Comparison of ENCODE assay signal across 23 cellular contexts in genomic region chr4:19993222-19993621, GRCh38.
DNase-seq lines count a peak whose midpoint lies in the region; ATAC-seq and TF ChIP-seq lines count a peak whose summit lies in the region.
"Had no signal": no experiment of that assay in that cellular context is flagged by ENCODE, and none has a peak within 500 bp of the region (broad histone marks: within the 10 kb centered on the region; RNA-seq: fewer than 3 reads in every experiment).

No MANE protein-coding gene starts in this region.

- H3K27me3 Mint-ChIP-seq in chondrocyte (ENCODE audit: low read depth), result no peaks in the 10 kb centered on the region
- H3K27me3 Mint-ChIP-seq in osteocyte (ENCODE audit: unreplicated experiment), result no peaks in the 10 kb centered on the region
- H3K27me3 Mint-ChIP-seq: activated naive CD4-positive, alpha-beta T cell treated with anti-CD3 and anti-CD28 coated beads, Interleukin-2, amount 10 ng/mL, durations not matched to agents 7 days and 5 days; B cell; T-helper 17 cell had no signal

- TF ChIP-seq CTCF in NB4 (IDR thresholded peaks at IDR 0.05; ENCODE audit: low read depth, low read length) (no peak), chondrocyte (IDR thresholded peaks at IDR 0.05) (no peak), osteocyte (IDR thresholded peaks at IDR 0.05) (no peak)

- no peak overlapping the region for H3K4me3 ChIP-seq in NB4 (ENCODE audit: low read depth, low read length)
- H3K4me3 ChIP-seq: ascending aorta, ovary, tibial nerve had no signal

- H3K9me3 Mint-ChIP-seq in chondrocyte (ENCODE audit: low read depth), result no peaks in the 10 kb centered on the region
- H3K9me3 Mint-ChIP-seq in osteocyte (ENCODE audit: unreplicated experiment), result no peaks in the 10 kb centered on the region
- H3K9me3 Mint-ChIP-seq: activated naive CD4-positive, alpha-beta T cell treated with anti-CD3 and anti-CD28 coated beads, Interleukin-2, amount 10 ng/mL, durations not matched to agents 7 days and 5 days had no signal

- DNase-seq in EH (ENCODE audit: low read depth) (peak; percentile 44), NB4 (ENCODE audit: low read depth) (peak; percentile 86), chondrocyte (ENCODE audit: low spot score) (no peak), osteocyte (ENCODE audit: extremely low spot score, unreplicated experiment) (no peak), midbrain (lab: John Stamatoyannopoulos, UW) (no peak)
- DNase-seq in activated CD8-positive, alpha-beta memory T cell treated with anti-CD3 and anti-CD28 coated beads, Interleukin-2, amount 50 U/mL, for 48 hours, result no peak
- DNase-seq: activated CD4-positive, alpha-beta T cell treated with anti-CD3 and anti-CD28 coated beads, Interleukin-2, amount 50 U/mL, for 48 hours; activated naive CD4-positive, alpha-beta T cell treated with anti-CD3 and anti-CD28 coated beads, Interleukin-2, amount 10 ng/mL, durations not matched to agents 7 days and 5 days; activated T-cell treated with anti-CD3 and anti-CD28 coated beads, Interleukin-2, amount 50 U/mL, for 4 hours; cerebellar nuclear complex; foreskin melanocyte; NCI-H1092; NCI-H2029 treated with DMSO at 0.1 percent for 48 hours; ovary; stimulated activated naive CD4-positive, alpha-beta T cell; T-helper 17 cell; WERI-Rb-1 had no signal

- H3K4me3 Mint-ChIP-seq in chondrocyte (ENCODE audit: unreplicated experiment), result no peak overlapping the region
- H3K4me3 Mint-ChIP-seq in osteocyte (ENCODE audit: unreplicated experiment), result no peak overlapping the region
- H3K4me3 Mint-ChIP-seq: activated naive CD4-positive, alpha-beta T cell treated with anti-CD3 and anti-CD28 coated beads, Interleukin-2, amount 10 ng/mL, durations not matched to agents 7 days and 5 days; activated T-cell treated with anti-CD3 and anti-CD28 coated beads, Interleukin-2, amount 50 U/mL, for 4 hours; B cell; T-helper 17 cell had no signal

- H3K36me3 Mint-ChIP-seq in chondrocyte (ENCODE audit: low read depth), result no peaks in the 10 kb centered on the region
- H3K36me3 Mint-ChIP-seq in osteocyte (ENCODE audit: unreplicated experiment), result no peaks in the 10 kb centered on the region
- H3K36me3 Mint-ChIP-seq: activated naive CD4-positive, alpha-beta T cell treated with anti-CD3 and anti-CD28 coated beads, Interleukin-2, amount 10 ng/mL, durations not matched to agents 7 days and 5 days had no signal

- H3K27ac Mint-ChIP-seq in chondrocyte (ENCODE audit: unreplicated experiment), result peak overlapping the region; percentile 89
- peak overlapping the region; percentile 85 for H3K27ac Mint-ChIP-seq in osteocyte (ENCODE audit: unreplicated experiment)
- H3K27ac Mint-ChIP-seq: activated naive CD4-positive, alpha-beta T cell treated with anti-CD3 and anti-CD28 coated beads, Interleukin-2, amount 10 ng/mL, durations not matched to agents 7 days and 5 days; B cell; T-helper 17 cell had no signal

- H3K4me1 Mint-ChIP-seq in chondrocyte (ENCODE audit: low read depth) (peaks cover 30% of the 10 kb centered on the region), osteocyte (ENCODE audit: unreplicated experiment) (peaks cover 30% of the 10 kb centered on the region)
- H3K4me1 Mint-ChIP-seq: activated naive CD4-positive, alpha-beta T cell treated with anti-CD3 and anti-CD28 coated beads, Interleukin-2, amount 10 ng/mL, durations not matched to agents 7 days and 5 days; B cell; T-helper 17 cell had no signal

- ATAC-seq in GM21576 (IDR thresholded peaks at IDR 0.05; ENCODE audit: unreplicated experiment), result no peak
- ATAC-seq: activated T-cell treated with anti-CD3 and anti-CD28 coated beads, Interleukin-2, amount 50 U/mL, for 4 hours; Right ventricle myocardium inferior; sciatic nerve; T-helper 17 cell had no signal

- TF ChIP-seq POLR2A in NB4 (IDR thresholded peaks at IDR 0.05; ENCODE audit: extremely low read depth, insufficient read length), result no peak

Comparison
In these comparisons a context has a peak if more than half of its experiments do, and no peak if none do; other contexts are left out.
1. DNase-seq: peak in EH (single experiment) and NB4 (single experiment); none in chondrocyte (single experiment), osteocyte (single experiment), activated CD8-positive, alpha-beta memory T cell treated with anti-CD3 and anti-CD28 coated beads, Interleukin-2, amount 50 U/mL, for 48 hours (single experiment) and midbrain (single experiment).